1 cellular context compared by ENCODE assay signal in genomic region chr4:73411731-73412414, GRCh38.
TF ChIP-seq lines count a peak whose summit lies in the region.

No MANE protein-coding gene starts in this region.

TF ChIP-seq in HepG2, 621 proteins besides CTCF, POLR2A, EP300 and RAD21 (continued from another document):
- TF ChIP-seq AFF4 (CRISPR knock-in tag; IDR thresholded peaks at IDR 0.05) (peak; percentile 94), RORA (CRISPR knock-in tag; IDR thresholded peaks at IDR 0.05) (no peak), TEF (CRISPR knock-in tag; IDR thresholded peaks at IDR 0.05) (0 out of 2 replicates have a peak, but pooled peaks have one; percentile 40), ZIK1 (CRISPR knock-in tag; IDR thresholded peaks at IDR 0.05; ENCODE audit: borderline replicate concordance, low read depth) (no peak), ZBTB20 (CRISPR knock-in tag; IDR thresholded peaks at IDR 0.05; ENCODE audit: borderline replicate concordance, low read depth) (no peak), ARID5B (CRISPR knock-in tag; IDR thresholded peaks at IDR 0.05) (no peak), MBD4 (IDR thresholded peaks at IDR 0.05; ENCODE audit: borderline replicate concordance, low read length) (peak; percentile 99), ZNF263 (CRISPR knock-in tag; IDR thresholded peaks at IDR 0.05) (no peak; the same call in 1 of the 2 replicates), NCOA5 (CRISPR knock-in tag; IDR thresholded peaks at IDR 0.05) (0 out of 2 replicates have a peak, but pooled peaks have one; percentile 45), SKI (IDR thresholded peaks at IDR 0.05; ENCODE audit: partially characterized antibody) (no peak), BRCA1 (CRISPR knock-in tag; IDR thresholded peaks at IDR 0.05) (0 out of 2 replicates have a peak, but pooled peaks have one; percentile 70), RFXAP (CRISPR knock-in tag; IDR thresholded peaks at IDR 0.05; ENCODE audit: borderline replicate concordance) (peak; percentile 28; the same call in 1 of the 2 replicates), REPIN1 (CRISPR knock-in tag; IDR thresholded peaks at IDR 0.05; ENCODE audit: borderline replicate concordance, low read depth) (peak; percentile 51; the same call in 1 of the 2 replicates), ZFP91 (CRISPR knock-in tag; IDR thresholded peaks at IDR 0.05; ENCODE audit: borderline replicate concordance) (no peak), CCDC6 (CRISPR knock-in tag; IDR thresholded peaks at IDR 0.05) (peak; percentile 59; the same call in 1 of the 2 replicates), PHF21A (CRISPR knock-in tag; IDR thresholded peaks at IDR 0.05) (no peak), ZNF740 (CRISPR knock-in tag; IDR thresholded peaks at IDR 0.05) (0 out of 2 replicates have a peak, but pooled peaks have one; percentile 23), KLF12 (CRISPR knock-in tag; IDR thresholded peaks at IDR 0.05; ENCODE audit: borderline replicate concordance) (peak; percentile 48; the same call in 1 of the 2 replicates), ZNF335 (CRISPR knock-in tag; IDR thresholded peaks at IDR 0.05) (0 out of 2 replicates have a peak, but pooled peaks have one; percentile 44), ZNF777 (CRISPR knock-in tag; IDR thresholded peaks at IDR 0.05) (no peak), ZNF337 (CRISPR knock-in tag; IDR thresholded peaks at IDR 0.05; ENCODE audit: borderline replicate concordance, low read depth) (no peak), ZNF781 (CRISPR knock-in tag; IDR thresholded peaks at IDR 0.05; ENCODE audit: borderline replicate concordance, not compliant biosample characterization) (no peak), HMGXB3 (CRISPR knock-in tag; IDR thresholded peaks at IDR 0.05; ENCODE audit: borderline replicate concordance) (peak; percentile 70; the same call in 1 of the 2 replicates), ELF3 (CRISPR knock-in tag; IDR thresholded peaks at IDR 0.05) (no peak), ZNF549 (CRISPR knock-in tag; IDR thresholded peaks at IDR 0.05) (0 out of 2 replicates have a peak, but pooled peaks have one; percentile 18), CC2D1A (CRISPR knock-in tag; IDR thresholded peaks at IDR 0.05) (no peak), E2F1 (CRISPR knock-in tag; IDR thresholded peaks at IDR 0.05) (peak; percentile 55; the same call in 1 of the 2 replicates)
